Comparison of ENCODE assay signal across 8 cellular contexts in genomic region chr16:87854053-87854906, GRCh38. TPM values are rescaled to one million over a fixed set of nuclear protein-coding genes. Genes with fewer than 3 reads are reported as not detected.
DNase-seq lines count a peak whose midpoint lies in the region; ATAC-seq and TF ChIP-seq lines count a peak whose summit lies in the region.

No MANE protein-coding gene starts in this region.

- TF ChIP-seq RAD21 in liver (IDR thresholded peaks at IDR 0.05): no peak

- H3K9ac ChIP-seq in liver (ENCODE audit: low read depth in 1 of 2, low read length in 2 of 2): peak overlapping the region in 1 of 2 donors; percentile 36

- peak overlapping the region in 1 of 3 donors; percentile 15 for H3K4me3 ChIP-seq in liver (ENCODE audit: low read depth in 1 of 3, low read length in 3 of 3)

- H3K4me3 Mint-ChIP-seq in activated CD8-positive, alpha-beta T cell treated with anti-CD3 and anti-CD28 coated beads, Interleukin-2, amount 10 ng/mL, durations not matched to agents 7 days and 5 days: peak overlapping the region; percentile 43

- peak overlapping the region; percentile 24 to 51 for H3K27ac ChIP-seq in liver (ENCODE audit: low read depth in 1 of 2, low read length in 2 of 2)

- POLR2A ChIA-PET in activated CD8-positive, alpha-beta T cell treated with anti-CD3 and anti-CD28 coated beads, Interleukin-2, amount 10 ng/mL, durations not matched to agents 7 days and 5 days (lab: Charles Lee): interaction anchor here (0.9 to 2.2 kb wide), 3 partner anchors 13 to 74 kb away, joined by 3 to 10 read pairs (median 10); partner anchors contain the start of gene SLC7A5

- H3K27me3 ChIP-seq in liver (ENCODE audit: control insufficient read depth in 4 of 4, insufficient read depth in 4 of 4, low read length in 3 of 4): no peaks in the 10 kb centered on the region

- no peaks in the 10 kb centered on the region for H3K27me3 Mint-ChIP-seq in activated CD8-positive, alpha-beta T cell treated with anti-CD3 and anti-CD28 coated beads, Interleukin-2, amount 10 ng/mL, durations not matched to agents 7 days and 5 days (ENCODE audit: low read depth)

- H3K36me3 Mint-ChIP-seq in activated CD8-positive, alpha-beta T cell treated with anti-CD3 and anti-CD28 coated beads, Interleukin-2, amount 10 ng/mL, durations not matched to agents 7 days and 5 days (ENCODE audit: low read depth): peaks cover 63% of the 10 kb centered on the region

- H3K36me3 ChIP-seq in liver (ENCODE audit: control insufficient read depth in 4 of 4, insufficient read depth in 3 of 4, low read depth in 1 of 4, low read length in 3 of 4): no peaks in the 10 kb centered on the region

- ATAC-seq in activated CD8-positive, alpha-beta T cell treated with anti-CD3 and anti-CD28 coated beads, Interleukin-2, amount 10 ng/mL, durations not matched to agents 7 days and 5 days: peak; percentile 30
- no peak for ATAC-seq in HG02610 (IDR thresholded peaks at IDR 0.05; ENCODE audit: unreplicated experiment)

- CTCF ChIA-PET in activated CD8-positive, alpha-beta T cell treated with anti-CD3 and anti-CD28 coated beads, Interleukin-2, amount 10 ng/mL, durations not matched to agents 7 days and 5 days (lab: Charles Lee): interaction anchor here (1.0 to 9.8 kb wide), 7 partner anchors 10 to 86 kb away, joined by 3 to 203 read pairs (median 7); partner anchors contain the start of gene SLC7A5

- 50% methylated on average over 21 of the region's 21 CpGs for WGBS in liver

- H3K27ac Mint-ChIP-seq in activated CD8-positive, alpha-beta T cell treated with anti-CD3 and anti-CD28 coated beads, Interleukin-2, amount 10 ng/mL, durations not matched to agents 7 days and 5 days: peak overlapping the region; percentile 96

- H3K9me3 Mint-ChIP-seq in activated CD8-positive, alpha-beta T cell treated with anti-CD3 and anti-CD28 coated beads, Interleukin-2, amount 10 ng/mL, durations not matched to agents 7 days and 5 days (ENCODE audit: insufficient read depth): no peaks in the 10 kb centered on the region

- TF ChIP-seq CTCF in liver (IDR thresholded peaks at IDR 0.05; ENCODE audit: low read depth, low read length, missing input control): no peak

- H3K4me1 Mint-ChIP-seq in activated CD8-positive, alpha-beta T cell treated with anti-CD3 and anti-CD28 coated beads, Interleukin-2, amount 10 ng/mL, durations not matched to agents 7 days and 5 days (ENCODE audit: low read depth): peaks cover 85% of the 10 kb centered on the region

- H3K9me3 ChIP-seq in liver (ENCODE audit: control insufficient read depth in 4 of 4, low read length in 3 of 4): no peaks in the 10 kb centered on the region

- DNase-seq in stimulated activated naive CD4-positive, alpha-beta T cell treated with Interleukin-2 at 50 U/mL for 16 hours (lab: John Stamatoyannopoulos, UW): peak; percentile 30
- no peak for DNase-seq in stimulated activated naive CD4-positive, alpha-beta T cell (lab: John Stamatoyannopoulos, UW)
- DNase-seq in activated CD8-positive, alpha-beta T cell treated with anti-CD3 and anti-CD28 coated beads, Interleukin-2, amount 10 ng/mL, durations not matched to agents 7 days and 5 days: no peak
- DNase-seq in NCI-H1930 (lab: John Stamatoyannopoulos, UW) (no peak), NCI-H1417 (lab: John Stamatoyannopoulos, UW) (no peak)
- no peak for DNase-seq in stimulated activated CD4-positive, alpha-beta T cell treated with anti-CD3 and anti-CD28 coated beads, Interleukin-4, amount 100 ng/mL, for 4 hours

- peaks cover 14 to 48% (median 35%) of the 10 kb centered on the region in 4 donors for H3K4me1 ChIP-seq in liver (ENCODE audit: control insufficient read depth in 4 of 4, insufficient read depth in 4 of 4, low read length in 3 of 4)

TF ChIP-seq in liver, 16 proteins besides CTCF, POLR2A, EP300 and RAD21:
- no peak for TF ChIP-seq EGR1 (IDR thresholded peaks at IDR 0.05; ENCODE audit: low read depth in 2 of 2)

RNA-seq across cellular contexts. Expression of gene SLC7A5, which starts 15.0 kb away (rescaled TPM):
- 100 to 1,000 TPM; 114 to 118 TPM for total RNA-seq in activated CD8-positive, alpha-beta T cell treated with anti-CD3 and anti-CD28 coated beads, Interleukin-2, amount 10 ng/mL, durations not matched to agents 7 days and 5 days
- total RNA-seq in liver: 10 to 100 TPM in 1 of 2 donors, 1 to 10 TPM in 1; 7.9 to 66.0 TPM
- polyA plus RNA-seq in liver: 10 to 100 TPM in 1 of 2 donors, 1 to 10 TPM in 1; 4.5 to 13.3 TPM
